8 cellular contexts compared by ENCODE assay signal in the genomic region with DNA sequence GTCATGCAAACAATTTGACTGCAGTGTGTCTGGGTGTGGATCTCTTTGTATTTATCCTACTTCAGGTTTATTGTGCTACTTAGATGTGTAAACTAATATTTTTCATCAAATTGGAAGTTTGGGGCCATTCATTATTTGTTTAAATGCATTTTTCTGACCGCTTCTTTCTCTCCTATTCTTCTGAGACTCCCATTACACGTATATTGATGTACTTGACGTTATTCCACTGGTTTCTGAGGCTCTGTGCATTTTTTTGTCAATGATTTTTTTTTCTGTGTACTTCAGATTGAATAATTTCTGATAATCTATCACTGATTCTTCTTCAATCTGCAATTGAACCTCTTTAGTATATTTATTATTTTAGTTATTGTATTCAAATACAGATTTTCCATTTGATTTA.
"Had no signal": no experiment of that assay in that cellular context is flagged by ENCODE, and none has a peak within 500 bp of the region (broad histone marks: within the 10 kb centered on the region; RNA-seq: fewer than 3 reads in every experiment).

No MANE protein-coding gene starts in this region.

- DNase-seq: GDM1, GF-D8 had no signal

- H3K4me3 ChIP-seq: GM12878 had no signal

- FAIRE-seq: G401.6, GM12878, GM12891, GM12892, GM18507, GM19239 had no signal
